Comparison of ENCODE assay signal across 2 cellular contexts in genomic region chr11:15509082-15509481, GRCh38.
TF ChIP-seq lines count a peak whose summit lies in the region.

No MANE protein-coding gene starts in this region.

TF ChIP-seq in HEK293, 187 proteins besides CTCF, POLR2A, EP300 and RAD21 (continued from another document):
- peak; percentile 75 for TF ChIP-seq ZFHX2 (tag by site-specific recombination; conservative IDR thresholded peaks at IDR 0.05)

TF ChIP-seq in HepG2, 621 proteins besides CTCF, POLR2A, EP300 and RAD21 (continued from another document):
- TF ChIP-seq ZNF318 (CRISPR knock-in tag; IDR thresholded peaks at IDR 0.05) (no peak), ZC3H4 (CRISPR knock-in tag; IDR thresholded peaks at IDR 0.05; ENCODE audit: borderline replicate concordance) (no peak), SP4 (CRISPR knock-in tag; IDR thresholded peaks at IDR 0.05) (no peak), ZNF776 (CRISPR knock-in tag; IDR thresholded peaks at IDR 0.05) (no peak), MEF2D (CRISPR knock-in tag; IDR thresholded peaks at IDR 0.05) (no peak), NCOA5 (CRISPR knock-in tag; IDR thresholded peaks at IDR 0.05) (no peak), HNF4G (IDR thresholded peaks at IDR 0.05; ENCODE audit: borderline replicate concordance, low read depth, low read length) (no peak), HNF4G (CRISPR knock-in tag; IDR thresholded peaks at IDR 0.05; ENCODE audit: borderline replicate concordance, low read depth) (no peak), ARID2 (CRISPR knock-in tag; IDR thresholded peaks at IDR 0.05; ENCODE audit: borderline replicate concordance) (no peak), ZNF276 (CRISPR knock-in tag; IDR thresholded peaks at IDR 0.05; ENCODE audit: low read depth) (no peak), CHD4 (IDR thresholded peaks at IDR 0.05; ENCODE audit: borderline replicate concordance, low read length) (no peak)
